ENCODE assay signal across 18 cellular contexts in the genomic region with DNA sequence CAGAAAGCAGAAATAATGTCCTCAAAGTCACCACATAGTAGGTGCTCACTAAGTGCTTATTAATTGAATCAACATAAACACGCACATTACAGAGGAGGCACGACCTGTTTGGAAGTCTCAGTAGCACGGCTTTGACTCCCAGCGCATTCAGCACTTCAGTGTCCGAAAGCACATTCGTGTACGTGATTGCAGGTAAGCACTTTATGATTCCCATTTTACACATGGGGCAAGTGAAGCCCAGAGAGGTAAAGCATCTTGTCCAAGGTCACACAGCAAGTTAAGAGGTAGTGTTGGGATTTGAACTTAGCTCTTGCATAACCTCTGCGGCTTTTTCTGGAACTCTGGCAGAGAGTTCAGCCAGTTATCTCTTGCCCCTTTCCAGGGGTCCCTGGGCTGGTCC.
DNase-seq lines count a peak whose midpoint lies in the region; ATAC-seq, FAIRE-seq and TF ChIP-seq lines count a peak whose summit lies in the region.
"Had no signal": no experiment of that assay in that cellular context is flagged by ENCODE, and none has a peak within 500 bp of the region (broad histone marks: within the 10 kb centered on the region; RNA-seq: fewer than 3 reads in every experiment).

No MANE protein-coding gene starts in this region.

- no peak overlapping the region for H3K23ac ChIP-seq in H1 (ENCODE audit: insufficient read length)

- intact Hi-C loops in PC-9 (cut with micrococcal nuclease; ENCODE audit: unreplicated experiment) (no loop called here), MCF 10A (cut with micrococcal nuclease) (no loop called here), Calu3 (cut with micrococcal nuclease; ENCODE audit: unreplicated experiment) (loop anchor here (10.0 kb wide), 1 partner anchor 47 kb away; no protein-coding TSS in a partner anchor)

- no peaks in the 10 kb centered on the region for H3K79me1 ChIP-seq in H1 (ENCODE audit: low read depth, low read length)

- H3K4me3 ChIP-seq in PC-9 (no peak overlapping the region), H1 (ENCODE audit: extremely low read depth in 1 of 4, insufficient read depth in 2 of 4, low read depth in 3 of 4, low read length in 4 of 4) (no peak overlapping the region)
- H3K4me3 ChIP-seq: BLaER1 had no signal

- H3K27me3 ChIP-seq in PC-9 (ENCODE audit: insufficient read depth, low read depth) (no peaks in the 10 kb centered on the region), H1 (replicated peaks in 1 of 4; ENCODE audit: control insufficient read depth in 3 of 4, extremely low read depth in 1 of 4, insufficient read depth in 3 of 4, low read length in 3 of 4) (no peaks in the 10 kb centered on the region; a peak in 1 of 7 replicates)
- H3K27me3 ChIP-seq: BLaER1 had no signal

- TF ChIP-seq POLR2A in H1 (IDR thresholded peaks at IDR 0.05; ENCODE audit: control extremely low read depth in 1 of 2, low read depth in 2 of 2, low read length in 2 of 2): no peak

- H3K79me2 ChIP-seq in PC-9 (ENCODE audit: low read depth) (no peaks in the 10 kb centered on the region), H1 (ENCODE audit: control insufficient read depth in 1 of 2, insufficient read depth in 2 of 2, low read length in 2 of 2) (no peaks in the 10 kb centered on the region)

- no peak overlapping the region for H3K4ac ChIP-seq in H1 (replicated peaks; ENCODE audit: insufficient read length, low read depth, low read length)

- H2BK120ac ChIP-seq in H1 (replicated peaks; ENCODE audit: low read depth, low read length): peak overlapping the region; percentile 0

- no peak for ATAC-seq in GM21526 (IDR thresholded peaks at IDR 0.05; ENCODE audit: low FRiP score, unreplicated experiment)

- H2AFZ ChIP-seq in PC-9 (no peak overlapping the region), H1 (ENCODE audit: low read length) (no peak overlapping the region)

- no peak overlapping the region; the same call in 1 of the 2 replicates for H2AK5ac ChIP-seq in H1 (ENCODE audit: low read depth, low read length)

- no TSS peak for BruUV-seq in PC-9 (replicated peaks; lab: Mats Ljungman, UMichigan)
- BruUV-seq in MCF 10A (replicated peaks; lab: Mats Ljungman, UMichigan): no TSS peak
- BruUV-seq in Calu3 (replicated peaks; lab: Mats Ljungman, UMichigan): no TSS peak

- H4K20me1 ChIP-seq in PC-9 (ENCODE audit: insufficient read depth) (no peaks in the 10 kb centered on the region), H1 (replicated peaks in 1 of 2; ENCODE audit: control insufficient read depth in 1 of 2, insufficient read depth in 2 of 2, low read length in 2 of 2) (no peaks in the 10 kb centered on the region)
- H4K20me1 ChIP-seq: BLaER1 had no signal

- no peaks in the 10 kb centered on the region for H3K9me2 ChIP-seq in PC-9 (ENCODE audit: insufficient read depth)

- no peak overlapping the region for H3K14ac ChIP-seq in H1 (ENCODE audit: insufficient read length)

- TF ChIP-seq EP300 in H1 (IDR thresholded peaks at IDR 0.05; ENCODE audit: borderline replicate concordance in 1 of 2, low read depth in 2 of 2, low read length in 2 of 2): no peak

- peaks cover 7% of the 10 kb centered on the region for H3K9me3 Mint-ChIP-seq in MCF 10A (ENCODE audit: unreplicated experiment)
- H3K9me3 Mint-ChIP-seq in Calu3 (ENCODE audit: low read depth, unreplicated experiment): no peaks in the 10 kb centered on the region

- FAIRE-seq in H1 (lab: Jason Lieb, UNC): no peak
- FAIRE-seq: GM12892 had no signal

- H4K5ac ChIP-seq in H1 (ENCODE audit: insufficient read length, low read depth, low read length): no peak overlapping the region

- no peak overlapping the region for H3K56ac ChIP-seq in H1 (replicated peaks; ENCODE audit: insufficient read length, low read depth, low read length)

- peak overlapping the region; percentile 89; the same call in 1 of the 2 replicates for H2BK20ac ChIP-seq in H1 (ENCODE audit: low read length)

- H3K18ac ChIP-seq in H1 (ENCODE audit: extremely low read depth, low read length): peak overlapping the region; percentile 56

- H3K27me3 Mint-ChIP-seq in MCF 10A (ENCODE audit: insufficient read depth, unreplicated experiment) (peaks cover 21% of the 10 kb centered on the region), Calu3 (ENCODE audit: unreplicated experiment) (no peaks in the 10 kb centered on the region)

- H3K4me3 Mint-ChIP-seq in MCF 10A (ENCODE audit: unreplicated experiment) (no peak overlapping the region), Calu3 (ENCODE audit: low read depth, unreplicated experiment) (no peak overlapping the region)
- H3K4me3 Mint-ChIP-seq: CD4-positive, CD25-positive, alpha-beta regulatory T cell had no signal

- peak overlapping the region; percentile 56; the same call in 1 of the 2 replicates for H2BK5ac ChIP-seq in H1 (ENCODE audit: low read depth, low read length)

- CTCF ChIA-PET in PC-9 (lab: Charles Lee) (no interaction called here), H1 (lab: Charles Lee; ENCODE audit: partially characterized antibody) (interaction anchor here (0.9 to 2.9 kb wide), 3 partner anchors 21 to 47 kb away, joined by 3 to 12 read pairs (median 3); no protein-coding TSS in a partner anchor), MCF 10A (lab: Yijun Ruan, JAX) (no interaction called here), Calu3 (lab: Charles Lee) (no interaction called here)

- H3K9ac ChIP-seq in H1 (replicated peaks in 1 of 4; ENCODE audit: extremely low read depth in 1 of 4, low read depth in 3 of 4, low read length in 3 of 4): no peak overlapping the region
- H3K9ac ChIP-seq: BLaER1 had no signal

- H3K27ac ChIP-seq in PC-9 (peak overlapping the region; percentile 99), H1 (ENCODE audit: low read depth, low read length) (no peak overlapping the region)
- H3K27ac ChIP-seq: 22Rv1, BLaER1 had no signal

- H3K36me3 ChIP-seq in PC-9 (ENCODE audit: low read depth) (no peaks in the 10 kb centered on the region), H1 (ENCODE audit: control insufficient read depth in 2 of 4, insufficient read depth in 4 of 4, low read length in 3 of 4) (no peaks in the 10 kb centered on the region)
- H3K36me3 ChIP-seq: BLaER1 had no signal

- H4K91ac ChIP-seq in H1 (replicated peaks; ENCODE audit: insufficient read length, low read length): no peak overlapping the region

- DNase-seq in DMS53 (lab: John Stamatoyannopoulos, UW): peak; percentile 39
- DNase-seq in DMS53 treated with DMSO at 0.1 percent for 48 hours (lab: John Stamatoyannopoulos, UW; ENCODE audit: unreplicated experiment): no peak
- DNase-seq in PC-9: no peak
- no peak for DNase-seq in H1 (ENCODE audit: low read depth in 1 of 2, low spot score in 2 of 2)
- no peak for DNase-seq in MCF 10A (ENCODE audit: unreplicated experiment)
- DNase-seq in Calu3: no peak
- DNase-seq: AML-193; CD4-positive, CD25-positive, alpha-beta regulatory T cell; DND-41; GDM1; GOT3; HCEC 1CT; IMR-90; KG1 had no signal

- H3K4me1 ChIP-seq in PC-9 (replicated peaks; ENCODE audit: insufficient read depth) (peaks cover 34% of the 10 kb centered on the region), H1 (replicated peaks in 1 of 4; ENCODE audit: control insufficient read depth in 3 of 4, insufficient read depth in 4 of 4, low read length in 3 of 4) (peaks cover 8 to 16% (median 9%) of the 10 kb centered on the region in 4 experiments)

- H3K27ac Mint-ChIP-seq in MCF 10A (ENCODE audit: low read depth, unreplicated experiment): no peak overlapping the region
- no peak overlapping the region for H3K27ac Mint-ChIP-seq in Calu3 (ENCODE audit: unreplicated experiment)
- H3K27ac Mint-ChIP-seq: CD4-positive, CD25-positive, alpha-beta regulatory T cell had no signal

- H3K23me2 ChIP-seq in H1 (ENCODE audit: low read depth, low read length): peaks cover 8% of the 10 kb centered on the region; the same call in 1 of the 2 replicates

- no peak for TF ChIP-seq RAD21 in H1 (IDR thresholded peaks at IDR 0.05 in 1 of 2, conservative IDR thresholded peaks at IDR 0.05 in 1 of 2; ENCODE audit: low read depth in 2 of 2, low read length in 2 of 2)

- no peak overlapping the region for H4K8ac ChIP-seq in H1 (ENCODE audit: extremely low read depth, insufficient read depth, low read length)

- TF ChIP-seq CTCF in PC-9 (conservative IDR thresholded peaks at IDR 0.05) (no peak), H1 (IDR thresholded peaks at IDR 0.05; ENCODE audit: control extremely low read depth in 1 of 3, insufficient read depth in 1 of 3, low read depth in 1 of 3, low read length in 3 of 3) (no peak), MCF 10A (IDR thresholded peaks at IDR 0.05; ENCODE audit: unreplicated experiment) (no peak), Calu3 (IDR thresholded peaks at IDR 0.05; ENCODE audit: unreplicated experiment) (no peak)

- 86% methylated on average over 8 of the region's 8 CpGs; no CpG with 5 or more reads in 1 of the 2 experiments for WGBS in H1 (ENCODE audit: extremely low coverage in 1 of 2, insufficient coverage in 1 of 2, insufficient read length in 1 of 2, insufficient replicate concordance in 2 of 2, low coverage in 1 of 2, low lambda C conversion rate in 2 of 2, missing lambda C conversion rate in 1 of 2), 2 experiments

- H3K9me3 ChIP-seq in PC-9 (ENCODE audit: insufficient read depth, low read depth) (no peaks in the 10 kb centered on the region), H1 (ENCODE audit: insufficient read depth in 2 of 2, low read depth in 1 of 2, low read length in 1 of 2) (peaks cover 3 to 4% of the 10 kb centered on the region in 2 experiments; a peak in 1 of 4 replicates)
- H3K9me3 ChIP-seq: BLaER1 had no signal

- H3F3A ChIP-seq in PC-9 (ENCODE audit: insufficient read depth, low read depth): peaks cover 21% of the 10 kb centered on the region; the same call in 1 of the 2 replicates

- POLR2A ChIA-PET in PC-9 (lab: Charles Lee; ENCODE audit: unreplicated experiment): no interaction called here
- POLR2A ChIA-PET in H1 (lab: Charles Lee; ENCODE audit: partially characterized antibody): interaction anchor here (1.5 kb wide), 1 partner anchor 9 kb away, joined by 3 read pairs; no protein-coding TSS in a partner anchor
- POLR2A ChIA-PET in MCF 10A (lab: Yijun Ruan, JAX): no interaction called here

- H3K4me2 ChIP-seq in PC-9: no peak overlapping the region; the same call in 1 of the 2 replicates
- H3K4me2 ChIP-seq in H1 (ENCODE audit: insufficient read depth in 1 of 2, low read depth in 2 of 2, low read length in 2 of 2): no peak overlapping the region
- H3K4me2 ChIP-seq: BLaER1 had no signal

- H2BK15ac ChIP-seq in H1 (ENCODE audit: low read length): peak overlapping the region; percentile 81; the same call in 1 of the 2 replicates

- H3K36me3 Mint-ChIP-seq in MCF 10A (ENCODE audit: insufficient read depth, unreplicated experiment) (peaks cover 6% of the 10 kb centered on the region), Calu3 (ENCODE audit: insufficient read depth, unreplicated experiment) (peaks cover 10% of the 10 kb centered on the region)
- H3K36me3 Mint-ChIP-seq: CD4-positive, CD25-positive, alpha-beta regulatory T cell had no signal

- H2BK12ac ChIP-seq in H1 (ENCODE audit: low read depth, low read length): peak overlapping the region; percentile 96; the same call in 1 of the 2 replicates

- peaks cover 16% of the 10 kb centered on the region for H3K4me1 Mint-ChIP-seq in MCF 10A (ENCODE audit: insufficient read depth, unreplicated experiment)
- H3K4me1 Mint-ChIP-seq in Calu3 (ENCODE audit: low read depth, unreplicated experiment): peaks cover 26% of the 10 kb centered on the region
- H3K4me1 Mint-ChIP-seq: CD4-positive, CD25-positive, alpha-beta regulatory T cell had no signal
